Comparison of ENCODE assay signal across 10 cellular contexts in genomic region chr21:26881504-26882228, GRCh38. TPM values are rescaled to one million over a fixed set of nuclear protein-coding genes. Genes with fewer than 3 reads are reported as not detected.
A peak's percentile ranks its signal among the peaks of the same experiment; 100 is the strongest.
DNase-seq lines count a peak whose midpoint lies in the region; ATAC-seq and TF ChIP-seq lines count a peak whose summit lies in the region.
"Had no signal": no experiment of that assay in that cellular context is flagged by ENCODE, and none has a peak within 500 bp of the region (broad histone marks: within the 10 kb centered on the region; RNA-seq: fewer than 3 reads in every experiment).

No MANE protein-coding gene starts in this region.

- peaks cover 3% of the 10 kb centered on the region for H3K27me3 Mint-ChIP-seq in neural progenitor cell (ENCODE audit: insufficient read depth, low read depth)
- peaks cover 2% of the 10 kb centered on the region for H3K27me3 Mint-ChIP-seq in activated T-helper 1 cell treated with anti-CD3 and anti-CD28 coated beads, Interleukin-12 subunit alpha, Interleukin-12 subunit beta, Interleukin-2, Interleukin-4 antibody, amounts not matched to agents 30 ng/mL and 10 ng/mL and 1 ng/mL, durations not matched to agents 14 hours and 24 hours and 36 hours (ENCODE audit: insufficient read depth)

- no peaks in the 10 kb centered on the region for H3K79me2 ChIP-seq in neural progenitor cell (ENCODE audit: low read depth)

- H3K27me3 ChIP-seq in neural progenitor cell: no peaks in the 10 kb centered on the region
- H3K27me3 ChIP-seq: suprapubic skin had no signal

- in situ Hi-C loops in G401 (cut with HindIII; ENCODE audit: low sequenced_read_pairs): no loop called here

- no peak overlapping the region for H3K27ac Mint-ChIP-seq in neural progenitor cell
- H3K27ac Mint-ChIP-seq in activated T-helper 1 cell treated with anti-CD3 and anti-CD28 coated beads, Interleukin-12 subunit alpha, Interleukin-12 subunit beta, Interleukin-2, Interleukin-4 antibody, amounts not matched to agents 30 ng/mL and 10 ng/mL and 1 ng/mL, durations not matched to agents 14 hours and 24 hours and 36 hours: no peak overlapping the region

- H3K36me3 Mint-ChIP-seq in neural progenitor cell: no peaks in the 10 kb centered on the region
- H3K36me3 Mint-ChIP-seq in activated T-helper 1 cell treated with anti-CD3 and anti-CD28 coated beads, Interleukin-12 subunit alpha, Interleukin-12 subunit beta, Interleukin-2, Interleukin-4 antibody, amounts not matched to agents 30 ng/mL and 10 ng/mL and 1 ng/mL, durations not matched to agents 14 hours and 24 hours and 36 hours (ENCODE audit: low read depth): no peaks in the 10 kb centered on the region

- no peaks in the 10 kb centered on the region for H3K4me1 Mint-ChIP-seq in neural progenitor cell
- H3K4me1 Mint-ChIP-seq in activated T-helper 1 cell treated with anti-CD3 and anti-CD28 coated beads, Interleukin-12 subunit alpha, Interleukin-12 subunit beta, Interleukin-2, Interleukin-4 antibody, amounts not matched to agents 30 ng/mL and 10 ng/mL and 1 ng/mL, durations not matched to agents 14 hours and 24 hours and 36 hours (ENCODE audit: low read depth): no peaks in the 10 kb centered on the region

- peak; percentile 25 for DNase-seq in G401 (ENCODE audit: low spot score)
- DNase-seq in NCI-H2171 (lab: John Stamatoyannopoulos, UW): peak; percentile 4
- peak; percentile 40 for DNase-seq in dermis blood vessel endothelial cell
- peak; percentile 17 for DNase-seq in neural progenitor cell (ENCODE audit: low spot score)
- DNase-seq in activated T-helper 1 cell treated with anti-CD3 and anti-CD28 coated beads, Interleukin-12 subunit alpha, Interleukin-12 subunit beta, Interleukin-2, Interleukin-4 antibody, amounts not matched to agents 30 ng/mL and 10 ng/mL and 1 ng/mL, durations not matched to agents 14 hours and 24 hours and 36 hours (ENCODE audit: low spot score): no peak
- DNase-seq in nucleus accumbens (lab: John Stamatoyannopoulos, UW): no peak
- no peak for DNase-seq in DMS79 treated with DMSO at 0.1 percent for 48 hours (lab: John Stamatoyannopoulos, UW)
- DNase-seq: midbrain had no signal

- no peaks in the 10 kb centered on the region for H3K9me3 ChIP-seq in neural progenitor cell (ENCODE audit: low read depth)
- H3K9me3 ChIP-seq: suprapubic skin had no signal

- H3K9me3 Mint-ChIP-seq in neural progenitor cell: no peaks in the 10 kb centered on the region
- H3K9me3 Mint-ChIP-seq in activated T-helper 1 cell treated with anti-CD3 and anti-CD28 coated beads, Interleukin-12 subunit alpha, Interleukin-12 subunit beta, Interleukin-2, Interleukin-4 antibody, amounts not matched to agents 30 ng/mL and 10 ng/mL and 1 ng/mL, durations not matched to agents 14 hours and 24 hours and 36 hours: no peaks in the 10 kb centered on the region

- no peaks in the 10 kb centered on the region for H3K4me1 ChIP-seq in neural progenitor cell

- no peak overlapping the region for H3K4me3 ChIP-seq in neural progenitor cell
- H3K4me3 ChIP-seq: suprapubic skin had no signal

- no peak overlapping the region for H3K9ac ChIP-seq in neural progenitor cell

- no peaks in the 10 kb centered on the region for H3K36me3 ChIP-seq in neural progenitor cell
- H3K36me3 ChIP-seq: suprapubic skin had no signal

- no peaks in the 10 kb centered on the region for H3F3A ChIP-seq in neural progenitor cell (ENCODE audit: low read depth)

- intact Hi-C loops in activated T-helper 1 cell treated with anti-CD3 and anti-CD28 coated beads, Interleukin-12 subunit alpha, Interleukin-12 subunit beta, Interleukin-2, Interleukin-4 antibody, amounts not matched to agents 30 ng/mL and 10 ng/mL and 1 ng/mL, durations not matched to agents 14 hours and 24 hours and 36 hours (cut with micrococcal nuclease): no loop called here

- H3K4me3 Mint-ChIP-seq in neural progenitor cell: no peak overlapping the region
- H3K4me3 Mint-ChIP-seq in activated T-helper 1 cell treated with anti-CD3 and anti-CD28 coated beads, Interleukin-12 subunit alpha, Interleukin-12 subunit beta, Interleukin-2, Interleukin-4 antibody, amounts not matched to agents 30 ng/mL and 10 ng/mL and 1 ng/mL, durations not matched to agents 14 hours and 24 hours and 36 hours: no peak overlapping the region

- H4K20me1 ChIP-seq in neural progenitor cell (ENCODE audit: low read depth): no peaks in the 10 kb centered on the region

- TF ChIP-seq CTCF in neural progenitor cell (IDR thresholded peaks at IDR 0.05): peak; percentile 49

- H2AFZ ChIP-seq in neural progenitor cell (replicated peaks): no peak overlapping the region

- H3K27ac ChIP-seq in neural progenitor cell: no peak overlapping the region
- H3K27ac ChIP-seq: suprapubic skin had no signal

- ATAC-seq in GM19397 (IDR thresholded peaks at IDR 0.05; ENCODE audit: unreplicated experiment): no peak

- no peak overlapping the region for H3K4me2 ChIP-seq in neural progenitor cell

RNA-seq across cellular contexts. Expression of gene ADAMTS1, which starts 36.5 kb away (rescaled TPM):
- total RNA-seq in G401 (2014; rRNA removed; shearing (Covaris generic)): 75.1 and 86.8 TPM in 2 replicates
- total RNA-seq in dermis blood vessel endothelial cell (12.6 and 19.3 TPM in 2 replicates), neural progenitor cell (ENCODE audit: low replicate concordance) (6.7 and 7.5 TPM in 2 replicates)
- total RNA-seq in activated T-helper 1 cell treated with anti-CD3 and anti-CD28 coated beads, Interleukin-12 subunit alpha, Interleukin-12 subunit beta, Interleukin-2, Interleukin-4 antibody, amounts not matched to agents 30 ng/mL and 10 ng/mL and 1 ng/mL, durations not matched to agents 14 hours and 24 hours and 36 hours: 1.7 and 1.8 TPM in 2 replicates

Comparison
In these comparisons a context has a peak if more than half of its experiments do, and no peak if none do; other contexts are left out.
1. DNase-seq: peak in G401 (single experiment), NCI-H2171 (single experiment), dermis blood vessel endothelial cell (single experiment) and neural progenitor cell (single experiment); none in activated T-helper 1 cell treated with anti-CD3 and anti-CD28 coated beads, Interleukin-12 subunit alpha, Interleukin-12 subunit beta, Interleukin-2, Interleukin-4 antibody, amounts not matched to agents 30 ng/mL and 10 ng/mL and 1 ng/mL, durations not matched to agents 14 hours and 24 hours and 36 hours (single experiment), nucleus accumbens (0 of 56) and DMS79 treated with DMSO at 0.1 percent for 48 hours (single experiment).